3 cellular contexts compared by ENCODE assay signal in the genomic region with DNA sequence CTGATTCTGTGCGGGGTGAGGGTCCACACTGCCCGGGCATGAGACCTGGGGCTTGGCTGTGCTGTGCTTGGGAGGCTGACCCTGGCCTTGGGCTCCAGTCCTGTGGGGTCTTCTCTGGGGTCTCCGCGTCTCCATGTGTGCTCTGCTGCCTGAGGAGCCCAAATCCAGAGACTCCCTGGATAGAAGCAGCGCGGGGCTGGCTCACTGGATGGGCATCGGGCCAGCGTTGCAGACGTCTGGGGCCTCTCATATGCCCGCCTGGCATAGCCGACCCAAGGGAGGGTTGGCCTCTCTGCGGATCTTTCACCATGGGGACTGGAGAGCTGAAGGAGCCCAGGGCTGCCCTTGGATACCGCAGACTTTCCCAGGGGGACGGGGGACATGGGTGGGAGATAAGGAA. TPM values are rescaled to one million over a fixed set of nuclear protein-coding genes. Genes with fewer than 3 reads are reported as not detected.
"Had no signal": no experiment of that assay in that cellular context is flagged by ENCODE, and none has a peak within 500 bp of the region (broad histone marks: within the 10 kb centered on the region; RNA-seq: fewer than 3 reads in every experiment).

No MANE protein-coding gene starts in this region.

RNA-seq across cellular contexts. Expression of gene CACNA1B, which starts 12.4 kb away (rescaled TPM):
- total RNA-seq: HT-29, IMR-90 had no signal
- polyA plus RNA-seq: IgD-negative memory B cell had no signal
